Comparison of ENCODE assay signal across 17 cellular contexts in genomic region chr5:42513246-42513645, GRCh38.
"Had no signal": no experiment of that assay in that cellular context is flagged by ENCODE, and none has a peak within 500 bp of the region (broad histone marks: within the 10 kb centered on the region; RNA-seq: fewer than 3 reads in every experiment).

No MANE protein-coding gene starts in this region.

- H3K27me3 ChIP-seq: colonic mucosa, esophagus muscularis mucosa, foreskin keratinocyte, heart right ventricle, left lung had no signal

- H3K27ac ChIP-seq: colonic mucosa, esophagus muscularis mucosa, foreskin keratinocyte, heart right ventricle, left lung, lower lobe of right lung had no signal

- H3K9me3 Mint-ChIP-seq: dendritic cell treated with granulocyte-macrophage colony-stimulating factor and Interleukin-4, amounts not matched to agents 40 ng/mL and 50 ng/mL, for 4 days; effector memory CD8-positive, alpha-beta T cell had no signal

- H3K4me3 Mint-ChIP-seq: dendritic cell treated with granulocyte-macrophage colony-stimulating factor and Interleukin-4, amounts not matched to agents 40 ng/mL and 50 ng/mL, for 4 days; effector memory CD8-positive, alpha-beta T cell had no signal

- H3K36me3 ChIP-seq: colonic mucosa, esophagus muscularis mucosa, heart right ventricle, left lung, lower lobe of right lung had no signal

- DNase-seq: colonic mucosa; cortex of kidney; effector CD8-positive, alpha-beta T cell; effector memory CD8-positive, alpha-beta T cell; foreskin keratinocyte; glutamatergic neuron; head of caudate nucleus; heart right ventricle; hippocampal formation; left cardiac atrium; left ventricle myocardium superior; lower lobe of right lung; mesenchymal stem cell; midbrain had no signal

- H3K4me1 ChIP-seq: colonic mucosa, foreskin keratinocyte, left lung, lower lobe of right lung had no signal

- ATAC-seq: effector memory CD8-positive, alpha-beta T cell; foreskin keratinocyte; heart right ventricle; left cardiac atrium; left lung; left ventricle myocardium superior; lower lobe of right lung had no signal

- H3K27ac Mint-ChIP-seq: dendritic cell treated with granulocyte-macrophage colony-stimulating factor and Interleukin-4, amounts not matched to agents 40 ng/mL and 50 ng/mL, for 4 days; effector memory CD8-positive, alpha-beta T cell had no signal

- H3K4me3 ChIP-seq: colonic mucosa, esophagus muscularis mucosa, heart right ventricle, left lung, lower lobe of right lung had no signal

- H3K27me3 Mint-ChIP-seq: dendritic cell treated with granulocyte-macrophage colony-stimulating factor and Interleukin-4, amounts not matched to agents 40 ng/mL and 50 ng/mL, for 4 days; effector memory CD8-positive, alpha-beta T cell had no signal

- H3K9me3 ChIP-seq: colonic mucosa, esophagus muscularis mucosa, heart right ventricle, left lung, lower lobe of right lung had no signal
